ENCODE assay signal across 8 cellular contexts in the genomic region with DNA sequence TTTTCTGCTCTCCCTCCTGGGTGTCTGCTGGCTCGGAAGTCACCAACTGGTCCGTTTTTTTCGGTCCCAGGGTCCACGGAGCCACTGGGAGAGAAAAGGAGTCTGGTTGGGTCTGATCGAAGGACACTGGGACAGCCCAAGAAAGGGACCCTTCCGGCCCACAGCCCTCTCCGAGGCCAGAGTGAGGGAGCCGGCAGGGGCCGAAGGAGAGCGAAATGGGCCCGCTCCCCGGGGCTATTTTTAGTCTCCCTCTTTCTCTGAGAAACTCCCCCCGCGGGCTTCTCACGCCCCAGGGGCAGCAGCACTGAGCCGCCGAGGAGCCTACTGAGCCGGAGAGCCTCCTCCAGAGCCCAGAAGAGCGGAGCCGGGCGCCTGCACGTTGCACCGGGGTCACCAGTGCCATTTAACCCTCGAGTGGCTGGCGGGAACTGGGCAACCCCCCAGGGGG. TPM values are rescaled to one million over a fixed set of nuclear protein-coding genes. Genes with fewer than 3 reads are reported as not detected.
A peak's percentile ranks its signal among the peaks of the same experiment; 100 is the strongest.
DNase-seq lines count a peak whose midpoint lies in the region; TF ChIP-seq lines count a peak whose summit lies in the region.

No MANE protein-coding gene starts in this region.

- H3K9me3 Mint-ChIP-seq in activated CD4-positive, alpha-beta T cell treated with anti-CD3 and anti-CD28 coated beads, Interleukin-2, amount 10 ng/mL, durations not matched to agents 24 days and 14 days = no peaks in the 10 kb centered on the region
- no peaks in the 10 kb centered on the region for H3K9me3 Mint-ChIP-seq in activated CD4-positive, alpha-beta T cell treated with anti-CD3 and anti-CD28 coated beads, Interleukin-2, amount 10 ng/mL, durations not matched to agents 7 days and 5 days
- H3K9me3 Mint-ChIP-seq in IgD-negative memory B cell = no peaks in the 10 kb centered on the region

- POLR2A ChIA-PET in activated CD4-positive, alpha-beta T cell treated with anti-CD3 and anti-CD28 coated beads, Interleukin-2, amount 10 ng/mL, durations not matched to agents 7 days and 5 days (lab: Charles Lee) = no interaction called here

- H3K4me3 ChIP-seq in iPS-18c (ENCODE audit: insufficient read depth, low read depth, low read length) = peak overlapping the region; percentile 31
- peak overlapping the region in 2 of 4 donors; percentile 4 to 66 for H3K4me3 ChIP-seq in transverse colon

- TF ChIP-seq EP300 in transverse colon (IDR thresholded peaks at IDR 0.05; ENCODE audit: low read depth) = no peak

- H3K27ac Mint-ChIP-seq in activated CD4-positive, alpha-beta T cell treated with anti-CD3 and anti-CD28 coated beads, Interleukin-2, amount 10 ng/mL, durations not matched to agents 24 days and 14 days = no peak overlapping the region
- H3K27ac Mint-ChIP-seq in activated CD4-positive, alpha-beta T cell treated with anti-CD3 and anti-CD28 coated beads, Interleukin-2, amount 10 ng/mL, durations not matched to agents 7 days and 5 days = no peak overlapping the region
- peak overlapping the region in 2 of 3 donors; percentile 67 to 83 for H3K27ac Mint-ChIP-seq in IgD-negative memory B cell

- CTCF ChIA-PET in activated CD4-positive, alpha-beta T cell treated with anti-CD3 and anti-CD28 coated beads, Interleukin-2, amount 10 ng/mL, durations not matched to agents 7 days and 5 days (lab: Charles Lee) = interaction anchor here (1.0 to 2.6 kb wide), 3 partner anchors 13 to 38 kb away, joined by 4 to 15 read pairs (median 5); no protein-coding TSS in a partner anchor

- TF ChIP-seq POLR2A in transverse colon (IDR thresholded peaks at IDR 0.05) = no peak

- intact Hi-C loops in activated CD4-positive, alpha-beta T cell treated with anti-CD3 and anti-CD28 coated beads, Interleukin-2, amount 10 ng/mL, durations not matched to agents 24 days and 14 days (cut with micrococcal nuclease) = no loop called here
- intact Hi-C loops in transverse colon (cut with DNase I; ENCODE audit: low total_unique reads) = loop anchor here (5.0 kb wide), 1 partner anchor 77 kb away; no protein-coding TSS in a partner anchor

- in situ Hi-C loops in transverse colon (cut with MboI; ENCODE audit: low pct_ligation_motif_present in 1 of 4, low pct_unique_long_range_greater_than_20kb in 1 of 4, low sequenced_read_pairs in 3 of 4) = loop anchor here (5.0 to 25.0 kb wide), 4 partner anchors 75 to 98 kb away; partner anchors contain the start of genes SIAE (in 3 of the 4) and SPA17 (in 3 of the 4)

- H3K27ac ChIP-seq in transverse colon = peak overlapping the region; percentile 31 to 83 (median 55)

- peaks cover 71% of the 10 kb centered on the region for H3K27me3 ChIP-seq in transverse colon

- H3K27me3 Mint-ChIP-seq in activated CD4-positive, alpha-beta T cell treated with anti-CD3 and anti-CD28 coated beads, Interleukin-2, amount 10 ng/mL, durations not matched to agents 24 days and 14 days = peaks cover 44% of the 10 kb centered on the region
- H3K27me3 Mint-ChIP-seq in activated CD4-positive, alpha-beta T cell treated with anti-CD3 and anti-CD28 coated beads, Interleukin-2, amount 10 ng/mL, durations not matched to agents 7 days and 5 days = peaks cover 50% of the 10 kb centered on the region
- peaks cover 30% of the 10 kb centered on the region for H3K27me3 Mint-ChIP-seq in IgD-negative memory B cell

- 31% methylated on average over 23 of the region's 25 CpGs; no CpG with 5 or more reads in 1 of the 2 donors for WGBS in transverse colon (ENCODE audit: low coverage in 1 of 2), 2 donors

- peaks cover 12% of the 10 kb centered on the region for H3K4me1 Mint-ChIP-seq in activated CD4-positive, alpha-beta T cell treated with anti-CD3 and anti-CD28 coated beads, Interleukin-2, amount 10 ng/mL, durations not matched to agents 24 days and 14 days
- peaks cover 26% of the 10 kb centered on the region for H3K4me1 Mint-ChIP-seq in activated CD4-positive, alpha-beta T cell treated with anti-CD3 and anti-CD28 coated beads, Interleukin-2, amount 10 ng/mL, durations not matched to agents 7 days and 5 days
- peaks cover 16 to 38% (median 23%) of the 10 kb centered on the region in 3 donors for H3K4me1 Mint-ChIP-seq in IgD-negative memory B cell

- peaks cover 10 to 52% (median 35%) of the 10 kb centered on the region in 4 donors for H3K4me1 ChIP-seq in transverse colon

- H3K36me3 Mint-ChIP-seq in activated CD4-positive, alpha-beta T cell treated with anti-CD3 and anti-CD28 coated beads, Interleukin-2, amount 10 ng/mL, durations not matched to agents 24 days and 14 days (ENCODE audit: low read depth) = peaks cover 2% of the 10 kb centered on the region
- H3K36me3 Mint-ChIP-seq in activated CD4-positive, alpha-beta T cell treated with anti-CD3 and anti-CD28 coated beads, Interleukin-2, amount 10 ng/mL, durations not matched to agents 7 days and 5 days (ENCODE audit: low read depth) = peaks cover 1% of the 10 kb centered on the region
- no peaks in the 10 kb centered on the region for H3K36me3 Mint-ChIP-seq in IgD-negative memory B cell

- no peaks in the 10 kb centered on the region for H3K9me3 ChIP-seq in iPS-18c (ENCODE audit: control insufficient read depth, insufficient read depth, low read length)
- H3K9me3 ChIP-seq in transverse colon = no peaks in the 10 kb centered on the region

- no peak overlapping the region for H3K4me3 Mint-ChIP-seq in activated CD4-positive, alpha-beta T cell treated with anti-CD3 and anti-CD28 coated beads, Interleukin-2, amount 10 ng/mL, durations not matched to agents 24 days and 14 days
- H3K4me3 Mint-ChIP-seq in activated CD4-positive, alpha-beta T cell treated with anti-CD3 and anti-CD28 coated beads, Interleukin-2, amount 10 ng/mL, durations not matched to agents 7 days and 5 days = no peak overlapping the region
- H3K4me3 Mint-ChIP-seq in IgD-negative memory B cell = peak overlapping the region; percentile 59 to 87 (median 83)

- DNase-seq in activated CD4-positive, alpha-beta T cell treated with anti-CD3 and anti-CD28 coated beads, Interleukin-2, amount 10 ng/mL, durations not matched to agents 24 days and 14 days = peak; percentile 57
- DNase-seq in activated CD4-positive, alpha-beta T cell treated with anti-CD3 and anti-CD28 coated beads, Interleukin-2, amount 10 ng/mL, durations not matched to agents 7 days and 5 days = no peak
- no peak for DNase-seq in transverse colon
- DNase-seq in epidermal melanocyte (ENCODE audit: insufficient read length, low spot score) = no peak
- no peak for DNase-seq in middle frontal gyrus (ENCODE audit: extremely low spot score, low spot score)
- DNase-seq in DMS 273 treated with DMSO at 0.1 percent for 48 hours (lab: John Stamatoyannopoulos, UW) = no peak

- no peak for TF ChIP-seq CTCF in transverse colon (IDR thresholded peaks at IDR 0.05)

- H3K36me3 ChIP-seq in transverse colon = no peaks in the 10 kb centered on the region

RNA-seq across cellular contexts. Expression of gene ESAM, which starts 1.9 kb away (rescaled TPM):
- 0.24 TPM in 1 of 2 replicates, not detected in the other for total RNA-seq in activated CD4-positive, alpha-beta T cell treated with anti-CD3 and anti-CD28 coated beads, Interleukin-2, amount 10 ng/mL, durations not matched to agents 24 days and 14 days
- under 1 TPM; 0.19 to 0.45 TPM for total RNA-seq in activated CD4-positive, alpha-beta T cell treated with anti-CD3 and anti-CD28 coated beads, Interleukin-2, amount 10 ng/mL, durations not matched to agents 7 days and 5 days
- polyA plus RNA-seq in IgD-negative memory B cell = 2.5 TPM
- total RNA-seq in transverse colon = 10 to 100 TPM in 1 of 4 donors, 1 to 10 TPM in 3; 5.8 to 10.1 (median 6.5) TPM

RNA-seq across cellular contexts. Expression of gene VSIG2, which starts 8.2 kb away (rescaled TPM):
- total RNA-seq in activated CD4-positive, alpha-beta T cell treated with anti-CD3 and anti-CD28 coated beads, Interleukin-2, amount 10 ng/mL, durations not matched to agents 24 days and 14 days = 0.23 TPM in 1 of 2 replicates, not detected in the other
- under 1 TPM in 1 of 2 experiments, not detected in 1; 0.22 TPM for total RNA-seq in activated CD4-positive, alpha-beta T cell treated with anti-CD3 and anti-CD28 coated beads, Interleukin-2, amount 10 ng/mL, durations not matched to agents 7 days and 5 days
- polyA plus RNA-seq in IgD-negative memory B cell = not detected
- 100 to 1,000 TPM in 3 of 4 donors, 10 to 100 TPM in 1; 91.3 to 160 (median 108) TPM for total RNA-seq in transverse colon

RNA-seq across cellular contexts. Expression of gene NRGN, which starts 20.5 kb away (rescaled TPM):
- total RNA-seq in activated CD4-positive, alpha-beta T cell treated with anti-CD3 and anti-CD28 coated beads, Interleukin-2, amount 10 ng/mL, durations not matched to agents 24 days and 14 days = 4.4 and 5.4 TPM in 2 replicates
- total RNA-seq in activated CD4-positive, alpha-beta T cell treated with anti-CD3 and anti-CD28 coated beads, Interleukin-2, amount 10 ng/mL, durations not matched to agents 7 days and 5 days = 10 to 100 TPM in 1 of 2 experiments, 1 to 10 TPM in 1; 8.9 to 11.6 TPM
- 4.6 TPM for polyA plus RNA-seq in IgD-negative memory B cell
- total RNA-seq in transverse colon = 1 to 10 TPM in 1 of 4 donors, under 1 TPM in 1, not detected in 2; 0.96 to 1.5 TPM

RNA-seq across cellular contexts. Expression of gene MSANTD2, which starts 40.0 kb away (rescaled TPM):
- total RNA-seq in activated CD4-positive, alpha-beta T cell treated with anti-CD3 and anti-CD28 coated beads, Interleukin-2, amount 10 ng/mL, durations not matched to agents 24 days and 14 days = 10.6 TPM in 2 replicates
- 10 to 100 TPM in 1 of 2 experiments, 1 to 10 TPM in 1; 9.5 to 10.5 TPM for total RNA-seq in activated CD4-positive, alpha-beta T cell treated with anti-CD3 and anti-CD28 coated beads, Interleukin-2, amount 10 ng/mL, durations not matched to agents 7 days and 5 days
- polyA plus RNA-seq in IgD-negative memory B cell = 7.1 TPM
- 10 to 100 TPM in 2 of 4 donors, 1 to 10 TPM in 2; 8.1 to 40.0 (median 15.1) TPM for total RNA-seq in transverse colon

Comparison
In these comparisons a context has a peak if more than half of its experiments do, and no peak if none do; other contexts are left out.
1. H3K27ac Mint-ChIP-seq: peak in IgD-negative memory B cell (2 of 3); none in activated CD4-positive, alpha-beta T cell treated with anti-CD3 and anti-CD28 coated beads, Interleukin-2, amount 10 ng/mL, durations not matched to agents 24 days and 14 days (single experiment) and activated CD4-positive, alpha-beta T cell treated with anti-CD3 and anti-CD28 coated beads, Interleukin-2, amount 10 ng/mL, durations not matched to agents 7 days and 5 days (single experiment).
2. H3K4me3 Mint-ChIP-seq: peak in IgD-negative memory B cell (4 of 4); none in activated CD4-positive, alpha-beta T cell treated with anti-CD3 and anti-CD28 coated beads, Interleukin-2, amount 10 ng/mL, durations not matched to agents 24 days and 14 days (single experiment) and activated CD4-positive, alpha-beta T cell treated with anti-CD3 and anti-CD28 coated beads, Interleukin-2, amount 10 ng/mL, durations not matched to agents 7 days and 5 days (single experiment).
3. RNA of gene VSIG2, which starts 8.2 kb away (total RNA-seq): 91.3 to 160 TPM in transverse colon; 0.23 TPM in activated CD4-positive, alpha-beta T cell treated with anti-CD3 and anti-CD28 coated beads, Interleukin-2, amount 10 ng/mL, durations not matched to agents 24 days and 14 days and 0.22 TPM in activated CD4-positive, alpha-beta T cell treated with anti-CD3 and anti-CD28 coated beads, Interleukin-2, amount 10 ng/mL, durations not matched to agents 7 days and 5 days; every median in the first group is over 10 times any median in the second.